Comparison of ENCODE assay signal across 26 cellular contexts in the genomic region with DNA sequence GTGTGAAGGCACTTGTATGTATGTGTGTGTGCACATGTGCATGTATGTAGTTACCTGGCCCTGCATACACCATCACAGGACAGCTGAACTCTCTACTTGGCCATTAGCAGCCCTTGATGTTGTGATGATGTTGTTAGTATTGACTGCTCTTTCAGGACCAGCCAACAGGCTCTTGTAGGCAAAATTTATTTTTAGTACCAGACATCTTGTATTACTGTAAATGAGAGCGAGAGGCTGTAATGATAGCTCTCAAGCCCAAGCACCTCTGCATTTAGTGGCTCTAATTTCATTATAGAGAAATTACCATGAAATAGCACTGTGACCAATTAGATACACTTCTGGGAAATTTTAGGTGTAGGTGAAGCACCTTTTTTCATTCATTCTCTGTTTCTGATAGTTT.
"Had no signal": no experiment of that assay in that cellular context is flagged by ENCODE, and none has a peak within 500 bp of the region (broad histone marks: within the 10 kb centered on the region; RNA-seq: fewer than 3 reads in every experiment).

No MANE protein-coding gene starts in this region.

- H3K4me3 ChIP-seq: hepatocyte, left lung, ovary, prostate gland, thoracic aorta, upper lobe of left lung had no signal

- H3K9me3 ChIP-seq: left lung, neutrophil, ovary, prostate gland, thoracic aorta, upper lobe of left lung had no signal

- H3K9me3 Mint-ChIP-seq: activated B cell treated with CpG ODN at 0.5 μM for 24 hours; activated T-cell treated with anti-CD3 and anti-CD28 coated beads, Interleukin-2, amount 50 U/mL, for 4 hours; immature natural killer cell; nephron had no signal

- ATAC-seq: activated CD4-positive, alpha-beta T cell treated with anti-CD3 and anti-CD28 coated beads for 36 hours; activated T-cell treated with anti-CD3 and anti-CD28 coated beads, Interleukin-2, amount 50 U/mL, for 4 hours; left lung; T-helper 17 cell had no signal

- H3K27me3 Mint-ChIP-seq: activated B cell treated with CpG ODN at 0.5 μM for 24 hours; activated CD4-positive, alpha-beta T cell treated with anti-CD3 and anti-CD28 coated beads for 36 hours; T-helper 17 cell had no signal

- H3K27ac ChIP-seq: brain microvascular endothelial cell, hepatocyte, left lung, neutrophil, ovary, prostate gland, thoracic aorta, upper lobe of left lung had no signal

- H3K4me1 ChIP-seq: left lung, prostate gland had no signal

- DNase-seq: activated B cell treated with CpG ODN at 0.5 μM for 24 hours; activated CD4-positive, alpha-beta T cell treated with anti-CD3 and anti-CD28 coated beads for 36 hours; activated CD4-positive, alpha-beta T cell treated with anti-CD3 and anti-CD28 coated beads, Interleukin-2, amount 50 U/mL, for 4 hours; activated CD8-positive, alpha-beta memory T cell treated with anti-CD3 and anti-CD28 coated beads for 24 hours; activated CD8-positive, alpha-beta memory T cell treated with anti-CD3 and anti-CD28 coated beads, Interleukin-2, amount 50 U/mL, for 4 hours; activated naive CD4-positive, alpha-beta T cell treated with Interleukin-2 at 50 U/mL for 16 hours; activated T-cell treated with anti-CD3 and anti-CD28 coated beads, Interleukin-2, amount 50 U/mL, for 4 hours; anterior cingulate cortex; brain microvascular endothelial cell; central memory CD4-positive, alpha-beta T cell; dermis blood vessel endothelial cell; effector CD8-positive, alpha-beta T cell; erythroblast; foreskin fibroblast; immature natural killer cell; left lung; ovary; stimulated activated CD4-positive, alpha-beta T cell treated with anti-CD3 and anti-CD28 coated beads, Interleukin-12 subunit alpha, Interleukin-12 subunit beta, amount 100 ng/mL, for 4 hours; SW 1271; T-helper 17 cell; upper lobe of left lung had no signal

- H3K27ac Mint-ChIP-seq: activated B cell treated with CpG ODN at 0.5 μM for 24 hours; activated CD4-positive, alpha-beta T cell treated with anti-CD3 and anti-CD28 coated beads for 36 hours; T-helper 17 cell had no signal

- H3K4me1 Mint-ChIP-seq: activated B cell treated with CpG ODN at 0.5 μM for 24 hours had no signal

- H3K27me3 ChIP-seq: brain microvascular endothelial cell, hepatocyte, left lung, neutrophil, ovary, upper lobe of left lung had no signal

- H3K36me3 ChIP-seq: brain microvascular endothelial cell, ovary, prostate gland had no signal

- H3K4me3 Mint-ChIP-seq: activated B cell treated with CpG ODN at 0.5 μM for 24 hours; activated CD4-positive, alpha-beta T cell treated with anti-CD3 and anti-CD28 coated beads for 36 hours; activated T-cell treated with anti-CD3 and anti-CD28 coated beads, Interleukin-2, amount 50 U/mL, for 4 hours; immature natural killer cell; T-helper 17 cell had no signal
